Comparison of ENCODE assay signal across 1 cellular context in the genomic region with DNA sequence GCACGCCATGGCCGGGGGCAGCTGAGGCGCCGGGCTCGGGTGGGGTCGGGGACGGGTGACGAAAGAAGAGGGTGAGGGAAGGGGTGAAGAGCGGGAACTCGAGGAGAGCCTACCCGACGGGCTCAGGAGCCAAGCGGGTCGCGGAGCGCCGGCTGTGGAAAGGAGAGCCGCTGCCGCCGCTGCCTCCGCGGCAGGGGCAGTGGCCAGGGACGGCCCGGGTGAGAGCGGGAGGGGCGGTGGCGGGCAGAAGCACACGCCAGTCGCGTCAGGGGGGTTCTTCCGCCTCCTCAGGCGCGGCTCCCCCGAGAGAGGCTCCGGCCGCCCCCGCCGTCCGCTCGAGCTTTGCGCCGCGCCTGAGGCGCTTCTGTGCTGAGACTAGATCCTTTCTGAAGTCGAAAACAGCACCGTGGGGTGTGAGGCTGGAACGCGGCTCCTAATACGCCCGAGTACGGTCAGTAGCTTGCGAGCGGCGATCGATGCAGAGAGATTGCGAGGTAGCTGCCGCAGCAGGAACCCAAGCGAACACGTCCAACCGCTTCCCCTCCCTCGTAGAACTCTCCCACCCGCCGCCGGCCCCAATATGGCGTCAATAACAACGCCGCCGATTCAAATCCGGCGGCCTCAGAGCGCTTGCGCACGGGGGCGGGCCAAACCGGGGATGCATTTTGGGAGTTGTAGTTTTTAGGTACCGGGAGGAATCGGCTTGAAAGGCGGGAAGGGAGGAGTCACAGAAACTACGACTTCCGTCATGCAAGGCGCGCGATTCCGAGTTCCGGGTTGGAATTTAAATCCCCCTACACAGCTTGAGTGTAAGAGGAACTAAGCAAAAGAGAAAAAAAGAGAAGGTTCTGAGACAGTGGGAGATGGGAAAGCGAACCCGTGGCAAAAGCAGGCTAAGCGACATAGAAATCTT.
TF ChIP-seq lines count a peak whose summit lies in the region.

A gene (minus strand): TSS at position 558 of the 913 bp plus-strand sequence. CDS start 549 bp downstream, at position 9.

TF ChIP-seq in K562, 482 proteins besides CTCF, POLR2A, EP300 and RAD21 (continued from another document and continues in another):
- TF ChIP-seq, protein P1, sequence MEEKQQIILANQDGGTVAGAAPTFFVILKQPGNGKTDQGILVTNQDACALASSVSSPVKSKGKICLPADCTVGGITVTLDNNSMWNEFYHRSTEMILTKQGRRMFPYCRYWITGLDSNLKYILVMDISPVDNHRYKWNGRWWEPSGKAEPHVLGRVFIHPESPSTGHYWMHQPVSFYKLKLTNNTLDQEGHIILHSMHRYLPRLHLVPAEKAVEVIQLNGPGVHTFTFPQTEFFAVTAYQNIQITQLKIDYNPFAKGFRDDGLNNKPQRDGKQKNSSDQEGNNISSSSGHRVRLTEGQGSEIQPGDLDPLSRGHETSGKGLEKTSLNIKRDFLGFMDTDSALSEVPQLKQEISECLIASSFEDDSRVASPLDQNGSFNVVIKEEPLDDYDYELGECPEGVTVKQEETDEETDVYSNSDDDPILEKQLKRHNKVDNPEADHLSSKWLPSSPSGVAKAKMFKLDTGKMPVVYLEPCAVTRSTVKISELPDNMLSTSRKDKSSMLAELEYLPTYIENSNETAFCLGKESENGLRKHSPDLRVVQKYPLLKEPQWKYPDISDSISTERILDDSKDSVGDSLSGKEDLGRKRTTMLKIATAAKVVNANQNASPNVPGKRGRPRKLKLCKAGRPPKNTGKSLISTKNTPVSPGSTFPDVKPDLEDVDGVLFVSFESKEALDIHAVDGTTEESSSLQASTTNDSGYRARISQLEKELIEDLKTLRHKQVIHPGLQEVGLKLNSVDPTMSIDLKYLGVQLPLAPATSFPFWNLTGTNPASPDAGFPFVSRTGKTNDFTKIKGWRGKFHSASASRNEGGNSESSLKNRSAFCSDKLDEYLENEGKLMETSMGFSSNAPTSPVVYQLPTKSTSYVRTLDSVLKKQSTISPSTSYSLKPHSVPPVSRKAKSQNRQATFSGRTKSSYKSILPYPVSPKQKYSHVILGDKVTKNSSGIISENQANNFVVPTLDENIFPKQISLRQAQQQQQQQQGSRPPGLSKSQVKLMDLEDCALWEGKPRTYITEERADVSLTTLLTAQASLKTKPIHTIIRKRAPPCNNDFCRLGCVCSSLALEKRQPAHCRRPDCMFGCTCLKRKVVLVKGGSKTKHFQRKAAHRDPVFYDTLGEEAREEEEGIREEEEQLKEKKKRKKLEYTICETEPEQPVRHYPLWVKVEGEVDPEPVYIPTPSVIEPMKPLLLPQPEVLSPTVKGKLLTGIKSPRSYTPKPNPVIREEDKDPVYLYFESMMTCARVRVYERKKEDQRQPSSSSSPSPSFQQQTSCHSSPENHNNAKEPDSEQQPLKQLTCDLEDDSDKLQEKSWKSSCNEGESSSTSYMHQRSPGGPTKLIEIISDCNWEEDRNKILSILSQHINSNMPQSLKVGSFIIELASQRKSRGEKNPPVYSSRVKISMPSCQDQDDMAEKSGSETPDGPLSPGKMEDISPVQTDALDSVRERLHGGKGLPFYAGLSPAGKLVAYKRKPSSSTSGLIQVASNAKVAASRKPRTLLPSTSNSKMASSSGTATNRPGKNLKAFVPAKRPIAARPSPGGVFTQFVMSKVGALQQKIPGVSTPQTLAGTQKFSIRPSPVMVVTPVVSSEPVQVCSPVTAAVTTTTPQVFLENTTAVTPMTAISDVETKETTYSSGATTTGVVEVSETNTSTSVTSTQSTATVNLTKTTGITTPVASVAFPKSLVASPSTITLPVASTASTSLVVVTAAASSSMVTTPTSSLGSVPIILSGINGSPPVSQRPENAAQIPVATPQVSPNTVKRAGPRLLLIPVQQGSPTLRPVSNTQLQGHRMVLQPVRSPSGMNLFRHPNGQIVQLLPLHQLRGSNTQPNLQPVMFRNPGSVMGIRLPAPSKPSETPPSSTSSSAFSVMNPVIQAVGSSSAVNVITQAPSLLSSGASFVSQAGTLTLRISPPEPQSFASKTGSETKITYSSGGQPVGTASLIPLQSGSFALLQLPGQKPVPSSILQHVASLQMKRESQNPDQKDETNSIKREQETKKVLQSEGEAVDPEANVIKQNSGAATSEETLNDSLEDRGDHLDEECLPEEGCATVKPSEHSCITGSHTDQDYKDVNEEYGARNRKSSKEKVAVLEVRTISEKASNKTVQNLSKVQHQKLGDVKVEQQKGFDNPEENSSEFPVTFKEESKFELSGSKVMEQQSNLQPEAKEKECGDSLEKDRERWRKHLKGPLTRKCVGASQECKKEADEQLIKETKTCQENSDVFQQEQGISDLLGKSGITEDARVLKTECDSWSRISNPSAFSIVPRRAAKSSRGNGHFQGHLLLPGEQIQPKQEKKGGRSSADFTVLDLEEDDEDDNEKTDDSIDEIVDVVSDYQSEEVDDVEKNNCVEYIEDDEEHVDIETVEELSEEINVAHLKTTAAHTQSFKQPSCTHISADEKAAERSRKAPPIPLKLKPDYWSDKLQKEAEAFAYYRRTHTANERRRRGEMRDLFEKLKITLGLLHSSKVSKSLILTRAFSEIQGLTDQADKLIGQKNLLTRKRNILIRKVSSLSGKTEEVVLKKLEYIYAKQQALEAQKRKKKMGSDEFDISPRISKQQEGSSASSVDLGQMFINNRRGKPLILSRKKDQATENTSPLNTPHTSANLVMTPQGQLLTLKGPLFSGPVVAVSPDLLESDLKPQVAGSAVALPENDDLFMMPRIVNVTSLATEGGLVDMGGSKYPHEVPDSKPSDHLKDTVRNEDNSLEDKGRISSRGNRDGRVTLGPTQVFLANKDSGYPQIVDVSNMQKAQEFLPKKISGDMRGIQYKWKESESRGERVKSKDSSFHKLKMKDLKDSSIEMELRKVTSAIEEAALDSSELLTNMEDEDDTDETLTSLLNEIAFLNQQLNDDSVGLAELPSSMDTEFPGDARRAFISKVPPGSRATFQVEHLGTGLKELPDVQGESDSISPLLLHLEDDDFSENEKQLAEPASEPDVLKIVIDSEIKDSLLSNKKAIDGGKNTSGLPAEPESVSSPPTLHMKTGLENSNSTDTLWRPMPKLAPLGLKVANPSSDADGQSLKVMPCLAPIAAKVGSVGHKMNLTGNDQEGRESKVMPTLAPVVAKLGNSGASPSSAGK (IDR thresholded peaks at IDR 0.05), result no peak
- TF ChIP-seq STAT5A (IDR thresholded peaks at IDR 0.05; ENCODE audit: borderline replicate concordance, low read length), result peak; percentile 42; the same call in 1 of the 2 replicates
- no peak; the same call in 1 of the 2 replicates for TF ChIP-seq KLF6 (CRISPR knock-in tag; IDR thresholded peaks at IDR 0.05; ENCODE audit: borderline replicate concordance)
- TF ChIP-seq ZNF696 (CRISPR knock-in tag; conservative IDR thresholded peaks at IDR 0.05), result no peak
- 0 out of 4 replicates have a peak, but pooled peaks of 1 of the 2 experiments have one; percentile 10 for TF ChIP-seq FOXA3 (CRISPR knock-in tag; conservative IDR thresholded peaks at IDR 0.05 in 1 of 2, IDR thresholded peaks at IDR 0.05 in 1 of 2)
- TF ChIP-seq SAP30 (IDR thresholded peaks at IDR 0.05; ENCODE audit: borderline replicate concordance, insufficient read depth, low read depth, low read length, poor library complexity, severe bottlenecking), result peak; percentile 91
- TF ChIP-seq PTBP1 (IDR thresholded peaks at IDR 0.05; ENCODE audit: low read depth, low read length), result no peak
- no peak for TF ChIP-seq ZNF184 (CRISPR knock-in tag; IDR thresholded peaks at IDR 0.05)
- no peak for TF ChIP-seq CBX2 (IDR thresholded peaks at IDR 0.05; ENCODE audit: insufficient read depth, low read length, poor library complexity, severe bottlenecking)
- TF ChIP-seq LEF1 (IDR thresholded peaks at IDR 0.05), result no peak
- TF ChIP-seq MAFK (IDR thresholded peaks at IDR 0.05; ENCODE audit: low read length), result no peak
- TF ChIP-seq ZNF121 (CRISPR knock-in tag; conservative IDR thresholded peaks at IDR 0.05), result no peak
- TF ChIP-seq, protein P2, sequence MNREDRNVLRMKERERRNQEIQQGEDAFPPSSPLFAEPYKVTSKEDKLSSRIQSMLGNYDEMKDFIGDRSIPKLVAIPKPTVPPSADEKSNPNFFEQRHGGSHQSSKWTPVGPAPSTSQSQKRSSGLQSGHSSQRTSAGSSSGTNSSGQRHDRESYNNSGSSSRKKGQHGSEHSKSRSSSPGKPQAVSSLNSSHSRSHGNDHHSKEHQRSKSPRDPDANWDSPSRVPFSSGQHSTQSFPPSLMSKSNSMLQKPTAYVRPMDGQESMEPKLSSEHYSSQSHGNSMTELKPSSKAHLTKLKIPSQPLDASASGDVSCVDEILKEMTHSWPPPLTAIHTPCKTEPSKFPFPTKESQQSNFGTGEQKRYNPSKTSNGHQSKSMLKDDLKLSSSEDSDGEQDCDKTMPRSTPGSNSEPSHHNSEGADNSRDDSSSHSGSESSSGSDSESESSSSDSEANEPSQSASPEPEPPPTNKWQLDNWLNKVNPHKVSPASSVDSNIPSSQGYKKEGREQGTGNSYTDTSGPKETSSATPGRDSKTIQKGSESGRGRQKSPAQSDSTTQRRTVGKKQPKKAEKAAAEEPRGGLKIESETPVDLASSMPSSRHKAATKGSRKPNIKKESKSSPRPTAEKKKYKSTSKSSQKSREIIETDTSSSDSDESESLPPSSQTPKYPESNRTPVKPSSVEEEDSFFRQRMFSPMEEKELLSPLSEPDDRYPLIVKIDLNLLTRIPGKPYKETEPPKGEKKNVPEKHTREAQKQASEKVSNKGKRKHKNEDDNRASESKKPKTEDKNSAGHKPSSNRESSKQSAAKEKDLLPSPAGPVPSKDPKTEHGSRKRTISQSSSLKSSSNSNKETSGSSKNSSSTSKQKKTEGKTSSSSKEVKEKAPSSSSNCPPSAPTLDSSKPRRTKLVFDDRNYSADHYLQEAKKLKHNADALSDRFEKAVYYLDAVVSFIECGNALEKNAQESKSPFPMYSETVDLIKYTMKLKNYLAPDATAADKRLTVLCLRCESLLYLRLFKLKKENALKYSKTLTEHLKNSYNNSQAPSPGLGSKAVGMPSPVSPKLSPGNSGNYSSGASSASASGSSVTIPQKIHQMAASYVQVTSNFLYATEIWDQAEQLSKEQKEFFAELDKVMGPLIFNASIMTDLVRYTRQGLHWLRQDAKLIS (CRISPR knock-in tag; IDR thresholded peaks at IDR 0.05), result 0 out of 2 replicates have a peak, but pooled peaks have one; percentile 54
- TF ChIP-seq, protein P3, sequence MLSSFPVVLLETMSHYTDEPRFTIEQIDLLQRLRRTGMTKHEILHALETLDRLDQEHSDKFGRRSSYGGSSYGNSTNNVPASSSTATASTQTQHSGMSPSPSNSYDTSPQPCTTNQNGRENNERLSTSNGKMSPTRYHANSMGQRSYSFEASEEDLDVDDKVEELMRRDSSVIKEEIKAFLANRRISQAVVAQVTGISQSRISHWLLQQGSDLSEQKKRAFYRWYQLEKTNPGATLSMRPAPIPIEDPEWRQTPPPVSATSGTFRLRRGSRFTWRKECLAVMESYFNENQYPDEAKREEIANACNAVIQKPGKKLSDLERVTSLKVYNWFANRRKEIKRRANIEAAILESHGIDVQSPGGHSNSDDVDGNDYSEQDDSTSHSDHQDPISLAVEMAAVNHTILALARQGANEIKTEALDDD (IDR thresholded peaks at IDR 0.05), result peak; percentile 62; the same call in 1 of the 2 replicates
- no peak for TF ChIP-seq BMI1 (IDR thresholded peaks at IDR 0.05; ENCODE audit: low read length)
- TF ChIP-seq NFYB (IDR thresholded peaks at IDR 0.05; ENCODE audit: extremely low read depth, insufficient read length), result no peak
- TF ChIP-seq POLR2H (tag; IDR thresholded peaks at IDR 0.05; ENCODE audit: low read depth), result peak; percentile 95
- no peak for TF ChIP-seq NCOA2 (IDR thresholded peaks at IDR 0.05; ENCODE audit: partially characterized antibody in 2 of 2)
- no peak for TF ChIP-seq ZC3H4 (CRISPR knock-in tag; IDR thresholded peaks at IDR 0.05; ENCODE audit: borderline replicate concordance)
- no peak for TF ChIP-seq SIRT6 (IDR thresholded peaks at IDR 0.05; ENCODE audit: low read depth, low read length)
- no peak for TF ChIP-seq XRCC3 (IDR thresholded peaks at IDR 0.05)
- TF ChIP-seq, protein P4, sequence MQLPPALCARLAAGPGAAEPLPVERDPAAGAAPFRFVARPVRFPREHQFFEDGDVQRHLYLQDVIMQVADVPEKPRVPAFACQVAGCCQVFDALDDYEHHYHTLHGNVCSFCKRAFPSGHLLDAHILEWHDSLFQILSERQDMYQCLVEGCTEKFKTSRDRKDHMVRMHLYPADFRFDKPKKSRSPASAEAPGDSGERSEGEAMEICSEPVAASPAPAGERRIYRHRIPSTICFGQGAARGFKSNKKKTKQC (CRISPR knock-in tag; IDR thresholded peaks at IDR 0.05), result peak; percentile 82
- TF ChIP-seq ZNF586 (CRISPR knock-in tag; conservative IDR thresholded peaks at IDR 0.05), result no peak
- TF ChIP-seq ZNF253 (CRISPR knock-in tag; conservative IDR thresholded peaks at IDR 0.05), result no peak
- no peak for TF ChIP-seq ZNF165 (CRISPR knock-in tag; IDR thresholded peaks at IDR 0.05; ENCODE audit: borderline replicate concordance)
- TF ChIP-seq ZNF436 (CRISPR knock-in tag; IDR thresholded peaks at IDR 0.05), result no peak
- TF ChIP-seq, protein P5, sequence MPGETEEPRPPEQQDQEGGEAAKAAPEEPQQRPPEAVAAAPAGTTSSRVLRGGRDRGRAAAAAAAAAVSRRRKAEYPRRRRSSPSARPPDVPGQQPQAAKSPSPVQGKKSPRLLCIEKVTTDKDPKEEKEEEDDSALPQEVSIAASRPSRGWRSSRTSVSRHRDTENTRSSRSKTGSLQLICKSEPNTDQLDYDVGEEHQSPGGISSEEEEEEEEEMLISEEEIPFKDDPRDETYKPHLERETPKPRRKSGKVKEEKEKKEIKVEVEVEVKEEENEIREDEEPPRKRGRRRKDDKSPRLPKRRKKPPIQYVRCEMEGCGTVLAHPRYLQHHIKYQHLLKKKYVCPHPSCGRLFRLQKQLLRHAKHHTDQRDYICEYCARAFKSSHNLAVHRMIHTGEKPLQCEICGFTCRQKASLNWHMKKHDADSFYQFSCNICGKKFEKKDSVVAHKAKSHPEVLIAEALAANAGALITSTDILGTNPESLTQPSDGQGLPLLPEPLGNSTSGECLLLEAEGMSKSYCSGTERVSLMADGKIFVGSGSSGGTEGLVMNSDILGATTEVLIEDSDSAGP (CRISPR knock-in tag; IDR thresholded peaks at IDR 0.05), result no peak
- TF ChIP-seq ZZZ3 (IDR thresholded peaks at IDR 0.05), result peak; percentile 94
- TF ChIP-seq, protein P6, sequence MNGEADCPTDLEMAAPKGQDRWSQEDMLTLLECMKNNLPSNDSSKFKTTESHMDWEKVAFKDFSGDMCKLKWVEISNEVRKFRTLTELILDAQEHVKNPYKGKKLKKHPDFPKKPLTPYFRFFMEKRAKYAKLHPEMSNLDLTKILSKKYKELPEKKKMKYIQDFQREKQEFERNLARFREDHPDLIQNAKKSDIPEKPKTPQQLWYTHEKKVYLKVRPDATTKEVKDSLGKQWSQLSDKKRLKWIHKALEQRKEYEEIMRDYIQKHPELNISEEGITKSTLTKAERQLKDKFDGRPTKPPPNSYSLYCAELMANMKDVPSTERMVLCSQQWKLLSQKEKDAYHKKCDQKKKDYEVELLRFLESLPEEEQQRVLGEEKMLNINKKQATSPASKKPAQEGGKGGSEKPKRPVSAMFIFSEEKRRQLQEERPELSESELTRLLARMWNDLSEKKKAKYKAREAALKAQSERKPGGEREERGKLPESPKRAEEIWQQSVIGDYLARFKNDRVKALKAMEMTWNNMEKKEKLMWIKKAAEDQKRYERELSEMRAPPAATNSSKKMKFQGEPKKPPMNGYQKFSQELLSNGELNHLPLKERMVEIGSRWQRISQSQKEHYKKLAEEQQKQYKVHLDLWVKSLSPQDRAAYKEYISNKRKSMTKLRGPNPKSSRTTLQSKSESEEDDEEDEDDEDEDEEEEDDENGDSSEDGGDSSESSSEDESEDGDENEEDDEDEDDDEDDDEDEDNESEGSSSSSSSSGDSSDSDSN (IDR thresholded peaks at IDR 0.05; ENCODE audit: borderline replicate concordance in 1 of 2, low read depth in 2 of 2, low read length in 2 of 2), result peak; percentile 45 to 81; a peak in 2 of 4 replicates
- no peak for TF ChIP-seq DNMT1 (IDR thresholded peaks at IDR 0.05)
- no peak for TF ChIP-seq RBM25 (IDR thresholded peaks at IDR 0.05; ENCODE audit: low read depth, low read length, severe bottlenecking)
